Comparison of ENCODE assay signal across 20 cellular contexts in the genomic region with DNA sequence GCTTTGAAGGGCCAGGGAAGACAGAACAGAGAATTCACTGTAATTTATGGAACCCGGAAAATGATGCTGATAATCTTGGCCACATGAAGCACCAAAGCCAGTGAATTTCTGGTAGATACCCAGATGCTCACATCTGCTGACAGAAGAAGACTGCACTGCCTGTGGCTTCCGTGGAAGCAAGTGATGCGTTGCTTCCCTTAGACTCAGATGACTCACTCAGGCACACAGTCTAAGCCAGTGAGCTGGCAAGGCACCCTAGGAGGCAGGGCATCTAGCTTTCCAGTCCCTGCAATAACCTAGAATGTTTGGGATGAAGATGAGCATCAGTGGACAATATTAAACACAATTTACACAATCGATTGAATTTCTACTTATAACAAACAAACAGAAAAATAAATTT.
DNase-seq lines count a peak whose midpoint lies in the region; ATAC-seq and TF ChIP-seq lines count a peak whose summit lies in the region.
"Had no signal": no experiment of that assay in that cellular context is flagged by ENCODE, and none has a peak within 500 bp of the region (broad histone marks: within the 10 kb centered on the region; RNA-seq: fewer than 3 reads in every experiment).

No MANE protein-coding gene starts in this region.

- CTCF ChIA-PET in T-cell (lab: Charles Lee) = no interaction called here

- DNase-seq in DMS53 treated with DMSO at 0.1 percent for 48 hours (lab: John Stamatoyannopoulos, UW; ENCODE audit: unreplicated experiment) = peak; percentile 43
- peak; percentile 12 for DNase-seq in LHCN-M2 (ENCODE audit: low read depth)
- DNase-seq in astrocyte of the spinal cord (ENCODE audit: low read depth, low spot score) = peak; percentile 56
- DNase-seq in non-pigmented ciliary epithelial cell (ENCODE audit: low read depth) = peak; percentile 45
- no peak for DNase-seq in mucosa of gallbladder (ENCODE audit: low spot score)
- DNase-seq in T-cell = no peak
- no peak for DNase-seq in NOMO-1 treated with DMSO at 0.1 percent for 48 hours (lab: John Stamatoyannopoulos, UW; ENCODE audit: unreplicated experiment)
- no peak for DNase-seq in cardiac septum (ENCODE audit: low spot score)
- DNase-seq: activated CD4-positive, alpha-beta T cell treated with anti-CD3 and anti-CD28 coated beads for 48 hours; activated T-cell treated with anti-CD3 and anti-CD28 coated beads for 4 hours; CD8-positive, alpha-beta T cell; GDM1; heart left ventricle; kidney; MV-4-11; NCI-H2107; pancreas; SHP77; T-helper 2 cell had no signal

- no peak for ATAC-seq in T-cell (replicated peaks in 1 of 4)
- ATAC-seq: activated naive CD4-positive, alpha-beta T cell treated with anti-CD3 and anti-CD28 coated beads, Interleukin-2, amount 50 U/mL, for 72 hours; CD8-positive, alpha-beta T cell; heart left ventricle; pancreas had no signal

- no peak overlapping the region for H3K27ac Mint-ChIP-seq in T-cell
- H3K27ac Mint-ChIP-seq: activated naive CD4-positive, alpha-beta T cell treated with anti-CD3 and anti-CD28 coated beads, Interleukin-2, amount 50 U/mL, for 72 hours; CD8-positive, alpha-beta T cell had no signal

- H3K4me1 Mint-ChIP-seq in T-cell = no peaks in the 10 kb centered on the region

- H3K4me3 Mint-ChIP-seq in T-cell = no peak overlapping the region
- H3K4me3 Mint-ChIP-seq: CD8-positive, alpha-beta T cell had no signal

- intact Hi-C loops in cardiac septum (cut with DNase I) = no loop called here

- no peak overlapping the region for H3K4me3 ChIP-seq in astrocyte of the spinal cord (ENCODE audit: low read depth, low read length)
- H3K4me3 ChIP-seq: heart left ventricle, pancreas had no signal

- no peak for TF ChIP-seq CTCF in astrocyte of the spinal cord (IDR thresholded peaks at IDR 0.05; ENCODE audit: low read depth, low read length)

- no peaks in the 10 kb centered on the region for H3K36me3 Mint-ChIP-seq in T-cell
- H3K36me3 Mint-ChIP-seq: activated naive CD4-positive, alpha-beta T cell treated with anti-CD3 and anti-CD28 coated beads, Interleukin-2, amount 50 U/mL, for 72 hours; CD8-positive, alpha-beta T cell had no signal

- POLR2A ChIA-PET in T-cell (lab: Charles Lee) = no interaction called here

- H3K9me3 Mint-ChIP-seq in T-cell = no peaks in the 10 kb centered on the region
- H3K9me3 Mint-ChIP-seq: activated naive CD4-positive, alpha-beta T cell treated with anti-CD3 and anti-CD28 coated beads, Interleukin-2, amount 50 U/mL, for 72 hours had no signal

- in situ Hi-C loops in astrocyte of the spinal cord (cut with HindIII; ENCODE audit: low sequenced_read_pairs) = no loop called here

- H3K27me3 Mint-ChIP-seq in T-cell = peaks cover 3 to 10% of the 10 kb centered on the region in 2 donors

Comparison
In these comparisons a context has a peak if more than half of its experiments do, and no peak if none do; other contexts are left out.
1. DNase-seq: peak in DMS53 treated with DMSO at 0.1 percent for 48 hours (single experiment), LHCN-M2 (single experiment), astrocyte of the spinal cord (single experiment) and non-pigmented ciliary epithelial cell (single experiment); none in mucosa of gallbladder (single experiment), T-cell (0 of 34), NOMO-1 treated with DMSO at 0.1 percent for 48 hours (single experiment) and cardiac septum (single experiment).